In genomic region chr2:27428213-27428977, GRCh38 we compare ENCODE assay signal across 8 cellular contexts. TPM values are rescaled to one million over a fixed set of nuclear protein-coding genes. Genes with fewer than 3 reads are reported as not detected.
DNase-seq lines count a peak whose midpoint lies in the region; ATAC-seq and TF ChIP-seq lines count a peak whose summit lies in the region.

Gene NRBP1 (plus strand): TSS chr2:27428631. CDS start chr2:27433274, 4,643 bp downstream.

- ATAC-seq in GM21619 (IDR thresholded peaks at IDR 0.05; ENCODE audit: unreplicated experiment), result peak; percentile 85

- H3K27me3 Mint-ChIP-seq in activated T-cell treated with anti-CD3 and anti-CD28 coated beads, Interleukin-2, amount 50 U/mL, for 24 hours, result no peaks in the 10 kb centered on the region

- DNase-seq in DMS53 (lab: John Stamatoyannopoulos, UW) (peak; percentile 92), erythroblast (lab: John Stamatoyannopoulos, UW) (peak; percentile 94 to 97)
- DNase-seq in Jurkat, Clone E6-1 (ENCODE audit: low read depth, low spot score), result peak; percentile 75
- peak; percentile 96 for DNase-seq in activated T-cell treated with anti-CD3 and anti-CD28 coated beads, Interleukin-2, amount 50 U/mL, for 24 hours
- peak; percentile 96 for DNase-seq in stimulated activated CD8-positive, alpha-beta memory T cell treated with anti-CD3 and anti-CD28 coated beads, Interleukin-4, amount 100 ng/mL, for 48 hours

- H3K36me3 Mint-ChIP-seq in activated T-cell treated with anti-CD3 and anti-CD28 coated beads, Interleukin-2, amount 50 U/mL, for 24 hours (ENCODE audit: low read depth), result peaks cover 31% of the 10 kb centered on the region

- no peaks in the 10 kb centered on the region for H3K27me3 ChIP-seq in mucosa of stomach (ENCODE audit: control insufficient read depth, insufficient read depth, low read length)

- no peaks in the 10 kb centered on the region for H3K36me3 ChIP-seq in mucosa of stomach (ENCODE audit: control insufficient read depth, insufficient read depth, low read length)

- H3K4me1 Mint-ChIP-seq in activated T-cell treated with anti-CD3 and anti-CD28 coated beads, Interleukin-2, amount 50 U/mL, for 24 hours (ENCODE audit: low read depth), result peaks cover 35% of the 10 kb centered on the region

- peak within 1 kb of the TSS; percentile 81 for H3K4me3 ChIP-seq in Jurkat, Clone E6-1 (ENCODE audit: low read length)
- H3K4me3 ChIP-seq in mucosa of stomach (ENCODE audit: low read length), result peak within 1 kb of the TSS; percentile 89

- peak within 1 kb of the TSS; percentile 90 for H3K9ac ChIP-seq in mucosa of stomach (ENCODE audit: low read length)

- TF ChIP-seq POLR2A in erythroblast (IDR thresholded peaks at IDR 0.05; ENCODE audit: low read length), result peak; percentile 94

- no peaks in the 10 kb centered on the region for H3K9me3 Mint-ChIP-seq in activated T-cell treated with anti-CD3 and anti-CD28 coated beads, Interleukin-2, amount 50 U/mL, for 24 hours

- no peaks in the 10 kb centered on the region for H3K9me3 ChIP-seq in mucosa of stomach (ENCODE audit: control insufficient read depth, low read length)

- peak within 1 kb of the TSS; percentile 99 for H3K4me3 Mint-ChIP-seq in activated T-cell treated with anti-CD3 and anti-CD28 coated beads, Interleukin-2, amount 50 U/mL, for 24 hours

- peaks cover 15% of the 10 kb centered on the region for H3K4me1 ChIP-seq in mucosa of stomach (ENCODE audit: control insufficient read depth, insufficient read depth, low read length)

- peak within 1 kb of the TSS; percentile 98 for H3K27ac Mint-ChIP-seq in activated T-cell treated with anti-CD3 and anti-CD28 coated beads, Interleukin-2, amount 50 U/mL, for 24 hours

TF ChIP-seq in PFSK-1, 5 proteins besides CTCF, POLR2A, EP300 and RAD21:
- TF ChIP-seq SIN3A (IDR thresholded peaks at IDR 0.05; ENCODE audit: borderline replicate concordance, insufficient read depth, low read length) (0 out of 2 replicates have a peak, but pooled peaks have one; percentile 36), FOXP2 (optimal IDR thresholded peaks at IDR 0.05; ENCODE audit: borderline replicate concordance, extremely low read depth, extremely low read length, insufficient read depth) (no peak), POLR2AphosphoS5 (IDR thresholded peaks at IDR 0.05; ENCODE audit: low read depth, low read length) (peak; percentile 86), TAF1 (IDR thresholded peaks at IDR 0.05; ENCODE audit: borderline replicate concordance, insufficient read depth, low read length) (peak; percentile 56; the same call in 1 of the 2 replicates)
- TF ChIP-seq, protein P1, sequence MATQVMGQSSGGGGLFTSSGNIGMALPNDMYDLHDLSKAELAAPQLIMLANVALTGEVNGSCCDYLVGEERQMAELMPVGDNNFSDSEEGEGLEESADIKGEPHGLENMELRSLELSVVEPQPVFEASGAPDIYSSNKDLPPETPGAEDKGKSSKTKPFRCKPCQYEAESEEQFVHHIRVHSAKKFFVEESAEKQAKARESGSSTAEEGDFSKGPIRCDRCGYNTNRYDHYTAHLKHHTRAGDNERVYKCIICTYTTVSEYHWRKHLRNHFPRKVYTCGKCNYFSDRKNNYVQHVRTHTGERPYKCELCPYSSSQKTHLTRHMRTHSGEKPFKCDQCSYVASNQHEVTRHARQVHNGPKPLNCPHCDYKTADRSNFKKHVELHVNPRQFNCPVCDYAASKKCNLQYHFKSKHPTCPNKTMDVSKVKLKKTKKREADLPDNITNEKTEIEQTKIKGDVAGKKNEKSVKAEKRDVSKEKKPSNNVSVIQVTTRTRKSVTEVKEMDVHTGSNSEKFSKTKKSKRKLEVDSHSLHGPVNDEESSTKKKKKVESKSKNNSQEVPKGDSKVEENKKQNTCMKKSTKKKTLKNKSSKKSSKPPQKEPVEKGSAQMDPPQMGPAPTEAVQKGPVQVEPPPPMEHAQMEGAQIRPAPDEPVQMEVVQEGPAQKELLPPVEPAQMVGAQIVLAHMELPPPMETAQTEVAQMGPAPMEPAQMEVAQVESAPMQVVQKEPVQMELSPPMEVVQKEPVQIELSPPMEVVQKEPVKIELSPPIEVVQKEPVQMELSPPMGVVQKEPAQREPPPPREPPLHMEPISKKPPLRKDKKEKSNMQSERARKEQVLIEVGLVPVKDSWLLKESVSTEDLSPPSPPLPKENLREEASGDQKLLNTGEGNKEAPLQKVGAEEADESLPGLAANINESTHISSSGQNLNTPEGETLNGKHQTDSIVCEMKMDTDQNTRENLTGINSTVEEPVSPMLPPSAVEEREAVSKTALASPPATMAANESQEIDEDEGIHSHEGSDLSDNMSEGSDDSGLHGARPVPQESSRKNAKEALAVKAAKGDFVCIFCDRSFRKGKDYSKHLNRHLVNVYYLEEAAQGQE (IDR thresholded peaks at IDR 0.05; ENCODE audit: insufficient read depth in 1 of 2, low read depth in 2 of 2, low read length in 2 of 2), result 0 out of 4 replicates have a peak, but pooled peaks of 1 of the 2 experiments have one; percentile 8

RNA-seq across cellular contexts. Expression of gene NRBP1, which starts in this region (rescaled TPM):
- 73.4 TPM for polyA plus RNA-seq in Jurkat, Clone E6-1 (2012; ENCODE audit: insufficient read depth, insufficient read length)
- 148 TPM for polyA plus RNA-seq in PFSK-1 (2012; ENCODE audit: insufficient read length, low read depth)

Comparison
In these comparisons a context has a peak if more than half of its experiments do, and no peak if none do; other contexts are left out.
1. Peak in every context shown above with its lines: DNase-seq, ATAC-seq and H3K4me3 ChIP-seq.